ENCODE assay signal across 17 cellular contexts in genomic region chr20:9572690-9573089, GRCh38. TPM values are rescaled to one million over a fixed set of nuclear protein-coding genes. Genes with fewer than 3 reads are reported as not detected.
A peak's percentile ranks its signal among the peaks of the same experiment; 100 is the strongest.
DNase-seq lines count a peak whose midpoint lies in the region; TF ChIP-seq lines count a peak whose summit lies in the region.
"Had no signal": no experiment of that assay in that cellular context is flagged by ENCODE, and none has a peak within 500 bp of the region (broad histone marks: within the 10 kb centered on the region; RNA-seq: fewer than 3 reads in every experiment).

No MANE protein-coding gene starts in this region.

- no peak overlapping the region for H3K27ac ChIP-seq in osteoblast (ENCODE audit: low read depth, low read length)

- peak overlapping the region; percentile 46 for H3K27ac Mint-ChIP-seq in nephron progenitor cell

- H3K4me1 Mint-ChIP-seq in nephron progenitor cell, result peaks cover 36% of the 10 kb centered on the region

- DNase-seq in H7, result peak; percentile 79
- peak; percentile 47 for DNase-seq in SK-MEL-5 (ENCODE audit: low read depth, low spot score)
- no peak for DNase-seq in nephron progenitor cell
- no peak for DNase-seq in osteoblast (ENCODE audit: insufficient read length, low spot score, missing footprints)
- no peak for DNase-seq in stimulated activated CD4-positive, alpha-beta T cell treated with anti-CD3 and anti-CD28 coated beads, Interleukin-2, amount 100 ng/mL, for 48 hours
- no peak for DNase-seq in ecto neural progenitor cell (ENCODE audit: low spot score)
- DNase-seq in DMS79 treated with DMSO at 0.1 percent for 48 hours (lab: John Stamatoyannopoulos, UW), result no peak
- DNase-seq: Caco-2, KBM-7, NCI-H2081 treated with DMSO at 0.1 percent for 48 hours, NCI-H226, NCI-H526 treated with DMSO at 0.1 percent for 48 hours, OCI-M1, RPMI8226 had no signal

- peaks cover 9% of the 10 kb centered on the region for H3K27me3 Mint-ChIP-seq in nephron progenitor cell (ENCODE audit: low read depth, poor library complexity)

- no peak overlapping the region for H3K4me3 Mint-ChIP-seq in nephron progenitor cell

- in situ Hi-C loops in SK-MEL-5 (cut with HindIII; ENCODE audit: low pct_unique_long_range_greater_than_20kb, low sequenced_read_pairs), result no loop called here

- H3K36me3 Mint-ChIP-seq in nephron progenitor cell (ENCODE audit: low read depth), result no peaks in the 10 kb centered on the region

- H4K20me1 ChIP-seq in osteoblast (ENCODE audit: insufficient read depth, low read length), result no peaks in the 10 kb centered on the region

- no peaks in the 10 kb centered on the region for H3K79me2 ChIP-seq in osteoblast (ENCODE audit: insufficient read depth, low read length)

- no peaks in the 10 kb centered on the region for H3K9me3 ChIP-seq in iPS-15b (ENCODE audit: control insufficient read depth, insufficient read depth, low read length)
- no peaks in the 10 kb centered on the region for H3K9me3 ChIP-seq in osteoblast (ENCODE audit: low read depth, low read length)
- H3K9me3 ChIP-seq: Caco-2 had no signal

- no peaks in the 10 kb centered on the region for H3K9me3 Mint-ChIP-seq in nephron progenitor cell

- no peak overlapping the region for H3K4me3 ChIP-seq in H7 (ENCODE audit: insufficient read depth, low read depth, low read length)
- peak overlapping the region; percentile 16 for H3K4me3 ChIP-seq in iPS-15b (ENCODE audit: low read depth, low read length)
- H3K4me3 ChIP-seq in osteoblast (ENCODE audit: insufficient read depth, low read length), result no peak overlapping the region

- no peak overlapping the region for H3K4me2 ChIP-seq in osteoblast (ENCODE audit: insufficient read depth, low read length)

- H3K27me3 ChIP-seq in H7 (ENCODE audit: control insufficient read depth, insufficient read depth, low read length) (peaks cover 15% of the 10 kb centered on the region; the same call in 1 of the 2 replicates), iPS-15b (ENCODE audit: control insufficient read depth, insufficient read depth, low read length) (peaks cover 27% of the 10 kb centered on the region), osteoblast (ENCODE audit: insufficient read depth, low read length) (peaks cover 29% of the 10 kb centered on the region)

- no peak overlapping the region for H3K9ac ChIP-seq in iPS-15b (ENCODE audit: low read depth, low read length)

- TF ChIP-seq CTCF in nephron progenitor cell (IDR thresholded peaks at IDR 0.05) (no peak), osteoblast (IDR thresholded peaks at IDR 0.05; ENCODE audit: extremely low read depth, low read depth, low read length) (no peak)

- H2AFZ ChIP-seq in osteoblast (ENCODE audit: low read length), result no peak overlapping the region

- peaks cover 42% of the 10 kb centered on the region for H3K4me1 ChIP-seq in iPS-15b (ENCODE audit: control insufficient read depth, insufficient read depth, low read length)
- no peaks in the 10 kb centered on the region for H3K4me1 ChIP-seq in osteoblast (ENCODE audit: insufficient read depth, low read length)
- H3K4me1 ChIP-seq: Caco-2 had no signal

- H3K36me3 ChIP-seq in H7 (replicated peaks; ENCODE audit: control insufficient read depth, insufficient read depth, low read length), result no peaks in the 10 kb centered on the region
- H3K36me3 ChIP-seq in iPS-15b (ENCODE audit: control insufficient read depth, insufficient read depth, low read length), result no peaks in the 10 kb centered on the region
- H3K36me3 ChIP-seq in osteoblast (ENCODE audit: insufficient read depth, low read length), result no peaks in the 10 kb centered on the region

RNA-seq across cellular contexts. Expression of gene LAMP5, which starts 58.3 kb away (rescaled TPM):
- total RNA-seq in H7 (2014; rRNA removed; shearing (Covaris generic)), result 0.78 and 1.4 TPM in 2 replicates
- not detected in 2 replicates for total RNA-seq in SK-MEL-5 (2014; rRNA removed; shearing (Covaris generic))
- polyA plus RNA-seq in SK-MEL-5 (2015; cell fraction: cytosol; rRNA removed), result not detected in 2 replicates
- polyA plus RNA-seq in SK-MEL-5 (2015; cell fraction: nucleus; rRNA removed), result not detected in 2 replicates
- under 0.01 and 0.29 TPM in 2 replicates for total RNA-seq in osteoblast
- total RNA-seq: A673, Caco-2, HT-29 had no signal

Comparison
In these comparisons a context has a peak if more than half of its experiments do, and no peak if none do; other contexts are left out.
1. DNase-seq: peak in H7 (single experiment) and SK-MEL-5 (single experiment); none in nephron progenitor cell (single experiment), osteoblast (single experiment), stimulated activated CD4-positive, alpha-beta T cell treated with anti-CD3 and anti-CD28 coated beads, Interleukin-2, amount 100 ng/mL, for 48 hours (0 of 2), ecto neural progenitor cell (single experiment) and DMS79 treated with DMSO at 0.1 percent for 48 hours (single experiment).